In genomic region chr6:148446681-148447080, GRCh38 we compare ENCODE assay signal across 23 cellular contexts.
"Had no signal": no experiment of that assay in that cellular context is flagged by ENCODE, and none has a peak within 500 bp of the region (broad histone marks: within the 10 kb centered on the region; RNA-seq: fewer than 3 reads in every experiment).

No MANE protein-coding gene starts in this region.

- H3K36me3 ChIP-seq: left lung, neural progenitor cell had no signal

- H3K27ac Mint-ChIP-seq: activated B cell treated with CpG ODN at 0.5 μM for 24 hours; activated naive CD4-positive, alpha-beta T cell treated with anti-CD3 and anti-CD28 coated beads, Interleukin-2, amount 10 ng/mL, durations not matched to agents 7 days and 5 days; endodermal cell; naive thymus-derived CD4-positive, alpha-beta T cell; neural progenitor cell; stimulated activated naive B cell treated with anti-CD40 and anti-IgM and Interleukin-4, amounts not matched to agents 10 μg/mL and 1 μg/mL and 100 μg/mL, for 72 hours; T-cell had no signal

- H3K27me3 ChIP-seq: left lung, neural progenitor cell, sigmoid colon, upper lobe of left lung had no signal

- H3K27ac ChIP-seq: left lung, neural progenitor cell, sigmoid colon had no signal

- ATAC-seq: activated T-cell treated with anti-CD3 and anti-CD28 coated beads, Interleukin-2, amount 50 U/mL, for 4 hours; left lung; naive thymus-derived CD4-positive, alpha-beta T cell; stimulated activated naive B cell treated with anti-CD40 and anti-IgM and Interleukin-4, amounts not matched to agents 10 μg/mL and 1 μg/mL and 100 μg/mL, for 72 hours; T-cell had no signal

- H3K9me3 ChIP-seq: left lung, sigmoid colon, upper lobe of left lung had no signal

- H3K4me3 ChIP-seq: left lung, lung, neural progenitor cell, sigmoid colon, upper lobe of left lung had no signal

- H3K4me3 Mint-ChIP-seq: activated B cell treated with CpG ODN at 0.5 μM for 24 hours; activated naive CD4-positive, alpha-beta T cell treated with anti-CD3 and anti-CD28 coated beads, Interleukin-2, amount 10 ng/mL, durations not matched to agents 7 days and 5 days; activated T-cell treated with anti-CD3 and anti-CD28 coated beads, Interleukin-2, amount 50 U/mL, for 4 hours; endodermal cell; naive thymus-derived CD4-positive, alpha-beta T cell; neural progenitor cell; stimulated activated naive B cell treated with anti-CD40 and anti-IgM and Interleukin-4, amounts not matched to agents 10 μg/mL and 1 μg/mL and 100 μg/mL, for 72 hours; T-cell had no signal

- H3K4me2 ChIP-seq: neural progenitor cell had no signal

- H2AFZ ChIP-seq: neural progenitor cell had no signal

- DNase-seq: activated B cell treated with CpG ODN at 0.5 μM for 24 hours; activated CD4-positive, alpha-beta T cell treated with anti-CD3 and anti-CD28 coated beads for 4 hours; activated CD4-positive, alpha-beta T cell treated with anti-CD3 and anti-CD28 coated beads, Interleukin-2, amount 50 U/mL, for 48 hours; activated CD8-positive, alpha-beta memory T cell treated with anti-CD3 and anti-CD28 coated beads, Interleukin-2, amount 50 U/mL, for 48 hours; activated effector memory CD4-positive, alpha-beta T cell treated with Interleukin-2 at 50 U/mL for 16 hours; activated naive CD4-positive, alpha-beta T cell treated with anti-CD3 and anti-CD28 coated beads, Interleukin-2, amount 10 ng/mL, durations not matched to agents 7 days and 5 days; activated T-cell treated with anti-CD3 and anti-CD28 coated beads, Interleukin-2, amount 50 U/mL, for 4 hours; cortex of kidney; endodermal cell; hippocampal formation; kidney glomerular epithelial cell; left lung; naive thymus-derived CD4-positive, alpha-beta T cell; posterior cingulate gyrus; sigmoid colon; stimulated activated CD4-positive, alpha-beta T cell treated with anti-CD3 and anti-CD28 coated beads, Interleukin-2, amount 100 ng/mL, for 48 hours; stimulated activated CD8-positive, alpha-beta memory T cell treated with anti-CD3 and anti-CD28 coated beads, Interleukin-4, amount 100 ng/mL, for 48 hours; stimulated activated naive B cell treated with anti-CD40 and anti-IgM and Interleukin-4, amounts not matched to agents 10 μg/mL and 1 μg/mL and 100 μg/mL, for 72 hours; T-cell; T-helper 9 cell; upper lobe of left lung had no signal

- H3K36me3 Mint-ChIP-seq: activated naive CD4-positive, alpha-beta T cell treated with anti-CD3 and anti-CD28 coated beads, Interleukin-2, amount 10 ng/mL, durations not matched to agents 7 days and 5 days; naive thymus-derived CD4-positive, alpha-beta T cell; stimulated activated naive B cell treated with anti-CD40 and anti-IgM and Interleukin-4, amounts not matched to agents 10 μg/mL and 1 μg/mL and 100 μg/mL, for 72 hours; T-cell had no signal

- H3K9me3 Mint-ChIP-seq: activated B cell treated with CpG ODN at 0.5 μM for 24 hours; activated naive CD4-positive, alpha-beta T cell treated with anti-CD3 and anti-CD28 coated beads, Interleukin-2, amount 10 ng/mL, durations not matched to agents 7 days and 5 days; activated T-cell treated with anti-CD3 and anti-CD28 coated beads, Interleukin-2, amount 50 U/mL, for 4 hours; endodermal cell; naive thymus-derived CD4-positive, alpha-beta T cell; neural progenitor cell; stimulated activated naive B cell treated with anti-CD40 and anti-IgM and Interleukin-4, amounts not matched to agents 10 μg/mL and 1 μg/mL and 100 μg/mL, for 72 hours; T-cell had no signal
